8 cellular contexts compared by ENCODE assay signal in the genomic region with DNA sequence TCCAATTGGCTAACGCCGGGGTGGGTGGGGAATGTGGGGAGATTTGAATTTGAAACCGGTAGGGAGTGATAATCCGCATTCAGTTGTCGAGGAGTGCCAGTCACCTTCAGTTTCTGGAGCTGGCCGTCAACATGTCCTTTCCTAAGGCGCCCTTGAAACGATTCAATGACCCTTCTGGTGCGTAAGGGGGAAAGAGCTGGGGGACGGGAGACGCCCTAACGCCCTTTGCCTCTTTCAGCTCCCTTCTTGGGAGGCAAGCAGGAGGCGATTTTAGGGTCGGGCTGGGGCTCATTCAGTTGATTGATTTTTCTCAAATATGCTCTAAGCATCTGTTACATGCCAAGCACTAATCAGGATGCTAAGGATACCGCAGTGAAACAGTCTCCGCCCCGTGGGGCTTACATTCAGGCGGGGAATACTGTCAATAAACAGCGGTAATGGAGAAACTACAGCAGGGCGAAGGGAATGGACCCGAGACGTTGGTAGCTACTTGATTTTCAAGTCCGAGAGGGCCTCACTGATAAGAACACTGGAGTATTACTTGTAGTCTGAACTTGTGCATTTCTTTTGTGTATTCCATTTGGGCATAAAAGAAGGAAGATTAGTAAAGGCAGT. TPM values are rescaled to one million over a fixed set of nuclear protein-coding genes. Genes with fewer than 3 reads are reported as not detected.
A peak's percentile ranks its signal among the peaks of the same experiment; 100 is the strongest.
DNase-seq lines count a peak whose midpoint lies in the region; ATAC-seq, FAIRE-seq and TF ChIP-seq lines count a peak whose summit lies in the region.

HMMR (plus strand) TSS at position 71 of the 615 bp plus-strand sequence; CDS start at position 132, 61 bp downstream.

- FAIRE-seq in D721Med (lab: Jason Lieb, UNC), result peak; percentile 44

- peaks cover 27 to 31% of the 10 kb centered on the region in 2 donors for H3K4me1 Mint-ChIP-seq in natural killer cell treated with Interleukin-12 subunit alpha and Interleukin-12 subunit beta and Interleukin-15 and Interleukin-18, amount 100 ng/mL, for 72 hours (ENCODE audit: low read depth in 2 of 2)

- peak within 1 kb of the TSS; percentile 84 for H3K4me3 ChIP-seq in coronary artery

- H3K27me3 Mint-ChIP-seq in natural killer cell treated with Interleukin-12 subunit alpha and Interleukin-12 subunit beta and Interleukin-15 and Interleukin-18, amount 100 ng/mL, for 72 hours, result no peaks in the 10 kb centered on the region

- ATAC-seq in GM21528 (IDR thresholded peaks at IDR 0.05; ENCODE audit: low FRiP score, unreplicated experiment) (peak; percentile 0), GM19351 (IDR thresholded peaks at IDR 0.05; ENCODE audit: unreplicated experiment) (no peak)
- ATAC-seq in natural killer cell treated with Interleukin-12 subunit alpha and Interleukin-12 subunit beta and Interleukin-15 and Interleukin-18, amount 100 ng/mL, for 72 hours, result no peak

- peak within 1 kb of the TSS; percentile 99 to 100 for H3K27ac Mint-ChIP-seq in natural killer cell treated with Interleukin-12 subunit alpha and Interleukin-12 subunit beta and Interleukin-15 and Interleukin-18, amount 100 ng/mL, for 72 hours

- TF ChIP-seq CTCF in D721Med (IDR thresholded peaks at IDR 0.05; ENCODE audit: insufficient read depth, missing control alignments) (no peak), coronary artery (IDR thresholded peaks at IDR 0.05) (no peak)

- DNase-seq in D721Med (ENCODE audit: insufficient read length, low spot score) (no peak), OCI-M1 (lab: John Stamatoyannopoulos, UW) (peak; percentile 78), coronary artery (ENCODE audit: low spot score) (no peak), midbrain (lab: John Stamatoyannopoulos, UW) (no peak), KG1 (lab: John Stamatoyannopoulos, UW) (no peak)
- no peak for DNase-seq in natural killer cell treated with Interleukin-12 subunit alpha and Interleukin-12 subunit beta and Interleukin-15 and Interleukin-18, amount 100 ng/mL, for 72 hours (ENCODE audit: low spot score)

- H3K4me3 Mint-ChIP-seq in natural killer cell treated with Interleukin-12 subunit alpha and Interleukin-12 subunit beta and Interleukin-15 and Interleukin-18, amount 100 ng/mL, for 72 hours, result peak within 1 kb of the TSS; percentile 98

- peaks cover 9% of the 10 kb centered on the region for H3K36me3 Mint-ChIP-seq in natural killer cell treated with Interleukin-12 subunit alpha and Interleukin-12 subunit beta and Interleukin-15 and Interleukin-18, amount 100 ng/mL, for 72 hours

- peak within 1 kb of the TSS; percentile 96 for H3K27ac ChIP-seq in coronary artery

- H3K9me3 Mint-ChIP-seq in natural killer cell treated with Interleukin-12 subunit alpha and Interleukin-12 subunit beta and Interleukin-15 and Interleukin-18, amount 100 ng/mL, for 72 hours, result no peaks in the 10 kb centered on the region

RNA-seq across cellular contexts. Expression of gene HMMR, which starts in this region (rescaled TPM):
- total RNA-seq in natural killer cell treated with Interleukin-12 subunit alpha and Interleukin-12 subunit beta and Interleukin-15 and Interleukin-18, amount 100 ng/mL, for 72 hours, result 10 to 100 TPM; 31.4 to 44.3 TPM
